21 cellular contexts compared by ENCODE assay signal in genomic region chr12:19624401-19624930, GRCh38.
DNase-seq lines count a peak whose midpoint lies in the region; ATAC-seq and TF ChIP-seq lines count a peak whose summit lies in the region.
"Had no signal": no experiment of that assay in that cellular context is flagged by ENCODE, and none has a peak within 500 bp of the region (broad histone marks: within the 10 kb centered on the region; RNA-seq: fewer than 3 reads in every experiment).

No MANE protein-coding gene starts in this region.

- DNase-seq in EH (ENCODE audit: low read depth) (peak; percentile 59), glutamatergic neuron (no peak), osteocyte (ENCODE audit: extremely low spot score, unreplicated experiment) (no peak), hepatic stellate cell (ENCODE audit: low spot score) (no peak)
- DNase-seq in activated naive CD8-positive, alpha-beta T cell treated with anti-CD3 and anti-CD28 coated beads, Interleukin-2, amount 50 U/mL, for 24 hours: no peak
- no peak for DNase-seq in stimulated activated effector memory CD8-positive, alpha-beta T cell treated with anti-CD3 and anti-CD28 coated beads, Interleukin-12 subunit alpha, Interleukin-12 subunit beta, amount 100 ng/mL, for 72 hours (ENCODE audit: low spot score in 2 of 2)
- DNase-seq: activated B cell treated with CpG ODN at 0.5 μM for 24 hours; Caco-2; central memory CD4-positive, alpha-beta T cell; effector CD4-positive, alpha-beta T cell; head of caudate nucleus; Karpas-422; mesendoderm; NCI-H2171 treated with DMSO at 0.1 percent for 48 hours; NCI-H748 treated with DMSO at 0.1 percent for 48 hours; right cardiac atrium; stimulated activated naive CD8-positive, alpha-beta T cell treated with anti-CD3 and anti-CD28 coated beads, Interleukin-15, amount 100 ng/mL, for 72 hours; upper lobe of right lung had no signal

- H3K9me3 Mint-ChIP-seq in activated naive CD8-positive, alpha-beta T cell treated with anti-CD3 and anti-CD28 coated beads, Interleukin-2, amount 50 U/mL, for 24 hours: no peaks in the 10 kb centered on the region
- peaks cover 3% of the 10 kb centered on the region for H3K9me3 Mint-ChIP-seq in glutamatergic neuron (ENCODE audit: unreplicated experiment)
- H3K9me3 Mint-ChIP-seq in osteocyte (ENCODE audit: unreplicated experiment): peaks cover 3% of the 10 kb centered on the region
- H3K9me3 Mint-ChIP-seq in stimulated activated effector memory CD8-positive, alpha-beta T cell treated with anti-CD3 and anti-CD28 coated beads, Interleukin-12 subunit alpha, Interleukin-12 subunit beta, amount 100 ng/mL, for 72 hours: no peaks in the 10 kb centered on the region

- H3K27ac Mint-ChIP-seq in activated naive CD8-positive, alpha-beta T cell treated with anti-CD3 and anti-CD28 coated beads, Interleukin-2, amount 50 U/mL, for 24 hours: peak overlapping the region; percentile 49
- H3K27ac Mint-ChIP-seq in glutamatergic neuron (ENCODE audit: unreplicated experiment): peak overlapping the region; percentile 12
- peak overlapping the region; percentile 35 for H3K27ac Mint-ChIP-seq in osteocyte (ENCODE audit: unreplicated experiment)
- H3K27ac Mint-ChIP-seq in stimulated activated effector memory CD8-positive, alpha-beta T cell treated with anti-CD3 and anti-CD28 coated beads, Interleukin-12 subunit alpha, Interleukin-12 subunit beta, amount 100 ng/mL, for 72 hours: no peak overlapping the region
- H3K27ac Mint-ChIP-seq: activated B cell treated with CpG ODN at 0.5 μM for 24 hours; activated naive CD8-positive, alpha-beta T cell had no signal

- TF ChIP-seq CTCF in glutamatergic neuron (IDR thresholded peaks at IDR 0.05; ENCODE audit: partially characterized antibody, unreplicated experiment): no peak
- no peak for TF ChIP-seq CTCF in osteocyte (IDR thresholded peaks at IDR 0.05)

- H3K4me1 Mint-ChIP-seq in activated naive CD8-positive, alpha-beta T cell treated with anti-CD3 and anti-CD28 coated beads, Interleukin-2, amount 50 U/mL, for 24 hours: peaks cover 13% of the 10 kb centered on the region
- H3K4me1 Mint-ChIP-seq in glutamatergic neuron (ENCODE audit: low read depth, unreplicated experiment): peaks cover 6% of the 10 kb centered on the region
- H3K4me1 Mint-ChIP-seq in osteocyte (ENCODE audit: unreplicated experiment): peaks cover 35% of the 10 kb centered on the region
- peaks cover 6% of the 10 kb centered on the region for H3K4me1 Mint-ChIP-seq in stimulated activated effector memory CD8-positive, alpha-beta T cell treated with anti-CD3 and anti-CD28 coated beads, Interleukin-12 subunit alpha, Interleukin-12 subunit beta, amount 100 ng/mL, for 72 hours
- H3K4me1 Mint-ChIP-seq: activated B cell treated with CpG ODN at 0.5 μM for 24 hours had no signal

- no peak overlapping the region for H3K4me3 Mint-ChIP-seq in activated naive CD8-positive, alpha-beta T cell treated with anti-CD3 and anti-CD28 coated beads, Interleukin-2, amount 50 U/mL, for 24 hours
- H3K4me3 Mint-ChIP-seq in glutamatergic neuron (ENCODE audit: unreplicated experiment) (no peak overlapping the region), osteocyte (ENCODE audit: unreplicated experiment) (no peak overlapping the region)
- H3K4me3 Mint-ChIP-seq in stimulated activated effector memory CD8-positive, alpha-beta T cell treated with anti-CD3 and anti-CD28 coated beads, Interleukin-12 subunit alpha, Interleukin-12 subunit beta, amount 100 ng/mL, for 72 hours: no peak overlapping the region
- H3K4me3 Mint-ChIP-seq: activated B cell treated with CpG ODN at 0.5 μM for 24 hours; activated naive CD8-positive, alpha-beta T cell had no signal

- no peaks in the 10 kb centered on the region for H3K36me3 Mint-ChIP-seq in activated naive CD8-positive, alpha-beta T cell treated with anti-CD3 and anti-CD28 coated beads, Interleukin-2, amount 50 U/mL, for 24 hours (ENCODE audit: low read depth)
- peaks cover 10% of the 10 kb centered on the region for H3K36me3 Mint-ChIP-seq in glutamatergic neuron (ENCODE audit: unreplicated experiment)
- H3K36me3 Mint-ChIP-seq in osteocyte (ENCODE audit: unreplicated experiment): no peaks in the 10 kb centered on the region
- no peaks in the 10 kb centered on the region for H3K36me3 Mint-ChIP-seq in stimulated activated effector memory CD8-positive, alpha-beta T cell treated with anti-CD3 and anti-CD28 coated beads, Interleukin-12 subunit alpha, Interleukin-12 subunit beta, amount 100 ng/mL, for 72 hours

- ATAC-seq in activated naive CD8-positive, alpha-beta T cell treated with anti-CD3 and anti-CD28 coated beads, Interleukin-2, amount 50 U/mL, for 24 hours: no peak
- no peak for ATAC-seq in stimulated activated effector memory CD8-positive, alpha-beta T cell treated with anti-CD3 and anti-CD28 coated beads, Interleukin-12 subunit alpha, Interleukin-12 subunit beta, amount 100 ng/mL, for 72 hours
- ATAC-seq in HG03432 (IDR thresholded peaks at IDR 0.05; ENCODE audit: unreplicated experiment) (no peak), HG03025 (IDR thresholded peaks at IDR 0.05; ENCODE audit: low FRiP score, unreplicated experiment) (no peak)
- ATAC-seq: right cardiac atrium, upper lobe of right lung had no signal

- no peaks in the 10 kb centered on the region for H3K27me3 Mint-ChIP-seq in activated naive CD8-positive, alpha-beta T cell treated with anti-CD3 and anti-CD28 coated beads, Interleukin-2, amount 50 U/mL, for 24 hours
- peaks cover 8% of the 10 kb centered on the region for H3K27me3 Mint-ChIP-seq in glutamatergic neuron (ENCODE audit: unreplicated experiment)
- no peaks in the 10 kb centered on the region for H3K27me3 Mint-ChIP-seq in osteocyte (ENCODE audit: unreplicated experiment)
- H3K27me3 Mint-ChIP-seq: activated B cell treated with CpG ODN at 0.5 μM for 24 hours; activated naive CD8-positive, alpha-beta T cell; stimulated activated naive CD8-positive, alpha-beta T cell treated with anti-CD3 and anti-CD28 coated beads, Interleukin-15, amount 100 ng/mL, for 72 hours had no signal
